In genomic region chr1:21289700-21290545, GRCh38 we compare ENCODE assay signal across 8 cellular contexts. TPM values are rescaled to one million over a fixed set of nuclear protein-coding genes. Genes with fewer than 3 reads are reported as not detected.
A peak's percentile ranks its signal among the peaks of the same experiment; 100 is the strongest.
DNase-seq lines count a peak whose midpoint lies in the region; ATAC-seq and TF ChIP-seq lines count a peak whose summit lies in the region.

TSS of gene ECE1 (minus strand) at chr1:21290463. CDS start at chr1:21290414, 49 bp downstream.

- no peak for TF ChIP-seq POLR2A in sigmoid colon (IDR thresholded peaks at IDR 0.05)

- H3K27ac ChIP-seq in angular gyrus (ENCODE audit: low read depth, low read length) = peak within 1 kb of the TSS; percentile 22
- peak within 1 kb of the TSS; percentile 40 to 68 (median 60) for H3K27ac ChIP-seq in sigmoid colon

- TF ChIP-seq EP300 in sigmoid colon (IDR thresholded peaks at IDR 0.05) = no peak

- H3K9me3 ChIP-seq in sigmoid colon = no peaks in the 10 kb centered on the region

- H3K27me3 ChIP-seq in sigmoid colon = no peaks in the 10 kb centered on the region

- in situ Hi-C loops in SK-MEL-5 (cut with HindIII; ENCODE audit: low pct_unique_long_range_greater_than_20kb, low sequenced_read_pairs) = no loop called here

- ATAC-seq in GM19035 (IDR thresholded peaks at IDR 0.05; ENCODE audit: unreplicated experiment) = no peak

- H3K4me3 ChIP-seq in sigmoid colon = peak within 1 kb of the TSS; percentile 42 to 60 (median 52)

- peak; percentile 34 for DNase-seq in NCI-H1092 treated with DMSO at 0.1 percent for 48 hours (lab: John Stamatoyannopoulos, UW)
- no peak for DNase-seq in NCI-H1092 (lab: John Stamatoyannopoulos, UW)
- DNase-seq in SK-MEL-5 (ENCODE audit: low read depth, low spot score) = peak; percentile 27
- DNase-seq in hepatic stellate cell (ENCODE audit: low spot score) = peak; percentile 74
- no peak for DNase-seq in sigmoid colon
- DNase-seq in occipital lobe (lab: John Stamatoyannopoulos, UW) = no peak

- H3K36me3 ChIP-seq in sigmoid colon = no peaks in the 10 kb centered on the region

- H3K4me1 ChIP-seq in sigmoid colon = peaks cover 0 to 55% (median 51%) of the 10 kb centered on the region in 4 donors

- intact Hi-C loops in sigmoid colon (cut with DNase I) = no loop called here

- WGBS in sigmoid colon, 2 donors = 1% methylated on average over 90 of the region's 90 CpGs

- no peak for TF ChIP-seq CTCF in sigmoid colon (IDR thresholded peaks at IDR 0.05)

RNA-seq across cellular contexts. Expression of gene ECE1, which starts in this region (rescaled TPM):
- total RNA-seq in SK-MEL-5 (2014; rRNA removed; shearing (Covaris generic)) = 14.0 and 31.0 TPM in 2 replicates
- polyA plus RNA-seq in SK-MEL-5 (2015; cell fraction: cytosol; rRNA removed) = 56.5 and 57.7 TPM in 2 replicates
- polyA plus RNA-seq in SK-MEL-5 (2015; cell fraction: nucleus; rRNA removed) = 7.6 and 23.6 TPM in 2 replicates
- total RNA-seq in sigmoid colon (100 to 1,000 TPM in 1 of 4 donors, 10 to 100 TPM in 3; 62.9 to 112 (median 80.8) TPM), occipital lobe (9.5 TPM)
- 10 to 100 TPM; 10.2 to 73.8 (median 13.6) TPM for polyA plus RNA-seq in sigmoid colon

Comparison
In these comparisons a context has a peak if more than half of its experiments do, and no peak if none do; other contexts are left out.
1. DNase-seq: peak in NCI-H1092 treated with DMSO at 0.1 percent for 48 hours (single experiment), SK-MEL-5 (single experiment) and hepatic stellate cell (single experiment); none in NCI-H1092 (single experiment), sigmoid colon (single experiment) and occipital lobe (single experiment).